ENCODE assay signal across 8 cellular contexts in the genomic region with DNA sequence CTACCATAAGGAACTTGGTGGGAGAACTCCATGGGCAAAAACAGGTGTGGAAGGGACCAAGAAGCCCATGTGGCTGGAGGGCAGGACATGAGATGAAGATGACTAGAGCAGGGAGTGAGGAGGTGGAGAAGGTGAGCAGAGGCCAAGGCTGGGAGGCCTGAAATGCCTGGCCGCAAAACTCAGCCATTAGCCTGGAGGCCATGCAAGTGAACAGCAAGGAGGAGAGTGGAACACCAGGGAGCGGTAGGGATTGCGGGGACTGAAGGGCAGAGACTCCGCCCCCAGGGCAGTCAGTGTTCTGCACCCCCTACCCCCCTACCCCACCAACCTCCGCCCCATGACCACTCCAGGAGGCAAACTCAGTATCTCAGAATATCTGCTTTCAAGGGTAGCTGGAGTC. TPM values are rescaled to one million over a fixed set of nuclear protein-coding genes. Genes with fewer than 3 reads are reported as not detected.
A peak's percentile ranks its signal among the peaks of the same experiment; 100 is the strongest.
DNase-seq lines count a peak whose midpoint lies in the region; ATAC-seq and TF ChIP-seq lines count a peak whose summit lies in the region.

No MANE protein-coding gene starts in this region.

- H3K4me1 ChIP-seq in neuron (ENCODE audit: insufficient read depth, low read length) = peaks cover 17% of the 10 kb centered on the region

- H3K27me3 ChIP-seq in MG63 = no peaks in the 10 kb centered on the region
- no peaks in the 10 kb centered on the region for H3K27me3 ChIP-seq in dorsolateral prefrontal cortex
- no peaks in the 10 kb centered on the region for H3K27me3 ChIP-seq in neuron (ENCODE audit: insufficient read depth, low read length)

- peak overlapping the region; percentile 84 for H3K4me3 ChIP-seq in MG63
- H3K4me3 ChIP-seq in dorsolateral prefrontal cortex = peak overlapping the region in 46 of 59 donors; percentile 67 to 99 (median 92)
- H3K4me3 ChIP-seq in neuron (ENCODE audit: low read length) = peak overlapping the region; percentile 69

- H3K36me3 ChIP-seq in MG63 = peaks cover 33% of the 10 kb centered on the region
- peaks cover 9% of the 10 kb centered on the region for H3K36me3 ChIP-seq in neuron (ENCODE audit: insufficient read depth, low read length)

- no peaks in the 10 kb centered on the region for H3K9me3 ChIP-seq in MG63
- H3K9me3 ChIP-seq in neuron (ENCODE audit: low read length) = no peaks in the 10 kb centered on the region

- TF ChIP-seq CTCF in dorsolateral prefrontal cortex (IDR thresholded peaks at IDR 0.05 in 54 of 56, conservative IDR thresholded peaks at IDR 0.05 in 2 of 56; ENCODE audit: low read depth in 1 of 56, partially characterized antibody in 56 of 56) = no peak

- no peak for ATAC-seq in GM21786 (IDR thresholded peaks at IDR 0.05; ENCODE audit: unreplicated experiment)

- H2AFZ ChIP-seq in neuron (ENCODE audit: low read depth, low read length) = no peak overlapping the region

- intact Hi-C loops in dorsolateral prefrontal cortex (cut with DNase I) = loop anchor here in 1 of 2 donors (10.0 kb wide), 1 partner anchor 48 kb away; the partner anchor contains the start of gene FBXL19

- H3K27ac ChIP-seq in dorsolateral prefrontal cortex = peak overlapping the region in 34 of 59 donors; percentile 2 to 97 (median 92)

- DNase-seq in COLO668 (lab: John Stamatoyannopoulos, UW; ENCODE audit: unreplicated experiment) = peak; percentile 32
- DNase-seq in MG63 = no peak
- DNase-seq in dorsolateral prefrontal cortex = no peak
- DNase-seq in foreskin melanocyte = no peak
- DNase-seq in activated effector memory CD4-positive, alpha-beta T cell treated with Interleukin-2 at 50 U/mL for 16 hours = no peak
- no peak for DNase-seq in NOMO-1 (lab: John Stamatoyannopoulos, UW; ENCODE audit: unreplicated experiment in 2 of 2)

RNA-seq across cellular contexts. Expression of gene BCL7C, which starts 17.0 kb away (rescaled TPM):
- 64.3 and 70.8 TPM in 2 replicates for total RNA-seq in MG63 (2014; rRNA removed; shearing (Covaris generic); ENCODE audit: low replicate concordance)
- 10 to 100 TPM in 118 of 120 experiments, 1 to 10 TPM in 2; 8.8 to 28.1 (median 15.6) TPM for total RNA-seq in dorsolateral prefrontal cortex

RNA-seq across cellular contexts. Expression of gene CTF1, which starts 19.5 kb away (rescaled TPM):
- not detected in 2 replicates for total RNA-seq in MG63 (2014; rRNA removed; shearing (Covaris generic); ENCODE audit: low replicate concordance)
- total RNA-seq in dorsolateral prefrontal cortex = 1 to 10 TPM in 119 of 120 experiments, under 1 TPM in 1; 0.90 to 9.9 (median 3.1) TPM

RNA-seq across cellular contexts. Expression of gene FBXL19, which starts 46.5 kb away (rescaled TPM):
- 19.5 and 31.2 TPM in 2 replicates for total RNA-seq in MG63 (2014; rRNA removed; shearing (Covaris generic); ENCODE audit: low replicate concordance)
- total RNA-seq in dorsolateral prefrontal cortex = 10 to 100 TPM; 23.5 to 84.8 (median 52.1) TPM
